ENCODE assay signal across 11 cellular contexts in the genomic region with DNA sequence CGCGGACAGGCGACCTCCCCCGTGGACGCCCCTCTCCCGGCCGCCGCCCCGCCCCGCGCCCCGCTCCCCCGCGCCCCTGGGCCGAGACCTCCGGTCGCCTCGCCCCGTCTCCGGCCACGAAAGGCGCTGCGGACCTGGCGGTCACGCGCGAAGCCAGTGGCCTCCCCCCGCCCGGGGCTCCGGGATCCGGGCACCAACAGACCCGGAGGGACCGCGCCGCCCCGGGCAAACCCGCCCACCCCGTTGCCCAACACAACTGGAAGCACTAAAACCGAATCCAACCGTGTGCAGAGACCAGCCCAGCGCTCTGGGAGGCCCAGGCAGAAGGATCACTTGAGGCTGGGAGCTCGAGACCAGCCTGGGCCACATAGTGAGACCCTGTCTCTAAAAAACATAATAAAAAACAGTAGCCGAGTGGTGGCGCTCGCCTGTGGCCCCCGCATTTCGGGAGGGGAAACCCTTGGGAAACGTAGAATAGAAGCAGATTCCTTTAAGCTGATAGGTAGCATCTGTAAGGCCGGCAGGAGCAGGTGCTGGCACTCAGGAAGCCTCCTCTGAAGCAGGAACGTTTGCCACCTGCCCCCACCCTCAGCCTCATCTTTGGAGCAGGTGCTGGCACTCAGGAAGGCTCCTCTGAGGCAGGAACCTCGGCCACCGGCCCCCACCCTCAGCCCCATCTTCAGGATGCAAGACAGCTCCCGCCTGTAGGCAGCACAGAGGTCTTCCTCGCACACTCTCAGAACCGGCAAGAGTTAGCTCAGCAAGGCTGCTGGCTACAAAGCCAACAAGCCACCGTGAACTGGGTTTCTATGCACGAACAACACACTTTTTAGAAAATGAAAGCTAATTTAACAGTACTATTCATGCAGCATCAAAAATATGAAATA. TPM values are rescaled to one million over a fixed set of nuclear protein-coding genes. Genes with fewer than 3 reads are reported as not detected.
A peak's percentile ranks its signal among the peaks of the same experiment; 100 is the strongest.
DNase-seq lines count a peak whose midpoint lies in the region; ATAC-seq lines count a peak whose summit lies in the region.
"Had no signal": no experiment of that assay in that cellular context is flagged by ENCODE, and none has a peak within 500 bp of the region (broad histone marks: within the 10 kb centered on the region; RNA-seq: fewer than 3 reads in every experiment).

No MANE protein-coding gene starts in this region.

- H3K4me3 Mint-ChIP-seq in activated naive CD8-positive, alpha-beta T cell, result peak overlapping the region; percentile 62

- no peaks in the 10 kb centered on the region for H3K9me3 Mint-ChIP-seq in activated naive CD8-positive, alpha-beta T cell (ENCODE audit: low read depth)

- H3K36me3 Mint-ChIP-seq in activated naive CD8-positive, alpha-beta T cell, result no peaks in the 10 kb centered on the region

- H3K9me3 ChIP-seq in HAP-1, result no peaks in the 10 kb centered on the region
- H3K9me3 ChIP-seq: tibial artery had no signal

- in situ Hi-C loops in HAP-1 (cut with MboI; ENCODE audit: low sequenced_read_pairs), result no loop called here

- DNase-seq in activated CD4-positive, CD25-positive, alpha-beta regulatory T cell treated with anti-CD3 and anti-CD28 coated beads, Interleukin-2, amount 50 U/mL, for 72 hours, result peak; percentile 27
- DNase-seq in HAP-1 (ENCODE audit: low spot score in 2 of 2) (no peak), sciatic nerve (ENCODE audit: low spot score) (peak; percentile 49), SK-N-DZ (ENCODE audit: low spot score) (no peak)
- no peak for DNase-seq in stimulated activated CD4-positive, alpha-beta T cell treated with anti-CD3 and anti-CD28 coated beads, Interleukin-2, amount 100 ng/mL, for 24 hours
- DNase-seq: islet precursor cell, NCI-H2081, tibial artery had no signal

- intact Hi-C loops in sciatic nerve (cut with DNase I), result no loop called here

- peak overlapping the region; percentile 58 for H3K27ac Mint-ChIP-seq in activated naive CD8-positive, alpha-beta T cell

- H3K36me3 ChIP-seq in HAP-1 (replicated peaks), result no peaks in the 10 kb centered on the region
- H3K36me3 ChIP-seq: tibial artery had no signal

- no peak for ATAC-seq in activated CD4-positive, CD25-positive, alpha-beta regulatory T cell treated with anti-CD3 and anti-CD28 coated beads, Interleukin-2, amount 50 U/mL, for 24 hours
- ATAC-seq in sciatic nerve (no peak), GM19023 (IDR thresholded peaks at IDR 0.05; ENCODE audit: unreplicated experiment) (no peak)

- H3K27me3 Mint-ChIP-seq in activated naive CD8-positive, alpha-beta T cell, result peaks cover 41% of the 10 kb centered on the region

- H3K4me3 ChIP-seq in HAP-1, result peak overlapping the region; percentile 4; the same call in 1 of the 2 replicates
- H3K4me3 ChIP-seq: tibial artery had no signal

- peaks cover 46% of the 10 kb centered on the region for H3K27me3 ChIP-seq in HAP-1 (ENCODE audit: low read depth)

- no peaks in the 10 kb centered on the region for H3K4me1 ChIP-seq in HAP-1

- peaks cover 30% of the 10 kb centered on the region for H3K4me1 Mint-ChIP-seq in activated naive CD8-positive, alpha-beta T cell (ENCODE audit: low read depth)

RNA-seq across cellular contexts. Expression of gene SLC9A3, which starts 4.6 kb away (rescaled TPM):
- 12.3 TPM for total RNA-seq in sciatic nerve
- polyA plus RNA-seq in SK-N-DZ (2014; cell fraction: cytosol; rRNA removed), result 8.9 and 9.8 TPM in 2 replicates
- 5.0 and 7.6 TPM in 2 replicates for polyA plus RNA-seq in SK-N-DZ (2014; cell fraction: nucleus; rRNA removed)

Comparison
In these comparisons a context has a peak if more than half of its experiments do, and no peak if none do; other contexts are left out.
1. DNase-seq: peak in activated CD4-positive, CD25-positive, alpha-beta regulatory T cell treated with anti-CD3 and anti-CD28 coated beads, Interleukin-2, amount 50 U/mL, for 72 hours (single experiment) and sciatic nerve (single experiment); none in HAP-1 (0 of 2), stimulated activated CD4-positive, alpha-beta T cell treated with anti-CD3 and anti-CD28 coated beads, Interleukin-2, amount 100 ng/mL, for 24 hours (0 of 2) and SK-N-DZ (single experiment).